In genomic region chr6:43014434-43014909, GRCh38 we compare ENCODE assay signal across 1 cellular context.
A peak's percentile ranks its signal among the peaks of the same experiment; 100 is the strongest.
TF ChIP-seq lines count a peak whose summit lies in the region.

No MANE protein-coding gene starts in this region.

TF ChIP-seq in K562, 482 proteins besides CTCF, POLR2A, EP300 and RAD21 (continued from another document):
- 0 out of 2 replicates have a peak, but pooled peaks have one; percentile 43 for TF ChIP-seq ZNF609 (CRISPR knock-in tag; IDR thresholded peaks at IDR 0.05; ENCODE audit: borderline replicate concordance)
- TF ChIP-seq NR3C1 (CRISPR knock-in tag; IDR thresholded peaks at IDR 0.05) = no peak
- no peak for TF ChIP-seq BRD4 (IDR thresholded peaks at IDR 0.05)
- TF ChIP-seq RAD51 (IDR thresholded peaks at IDR 0.05; ENCODE audit: borderline replicate concordance, low read depth) = 0 out of 2 replicates have a peak, but pooled peaks have one; percentile 1
- TF ChIP-seq ERF (CRISPR knock-in tag; IDR thresholded peaks at IDR 0.05) = no peak
- TF ChIP-seq ZNF518B (CRISPR knock-in tag; IDR thresholded peaks at IDR 0.05) = no peak
- TF ChIP-seq MLLT1 (IDR thresholded peaks at IDR 0.05) = peak; percentile 72 to 84; a peak in 2 of 4 replicates
- peak in 1 of 2 experiments; percentile 5; a peak in 1 of 4 replicates for TF ChIP-seq TRIM24 (IDR thresholded peaks at IDR 0.05)
- no peak; the same call in 1 of the 2 replicates for TF ChIP-seq SMARCC2 (IDR thresholded peaks at IDR 0.05; ENCODE audit: low read depth)
- TF ChIP-seq ZNF436 (CRISPR knock-in tag; IDR thresholded peaks at IDR 0.05) = no peak
- no peak for TF ChIP-seq CREB1 (IDR thresholded peaks at IDR 0.05)
- TF ChIP-seq CREB1 (CRISPR knock-in tag; IDR thresholded peaks at IDR 0.05) = no peak
- no peak for TF ChIP-seq ZNF444 (CRISPR knock-in tag; IDR thresholded peaks at IDR 0.05)
- TF ChIP-seq PHB2 (IDR thresholded peaks at IDR 0.05; ENCODE audit: low read depth) = peak; percentile 59
- 0 out of 2 replicates have a peak, but pooled peaks have one; percentile 57 for TF ChIP-seq NBN (IDR thresholded peaks at IDR 0.05; ENCODE audit: low read depth)
- TF ChIP-seq ZNF140 (CRISPR knock-in tag; IDR thresholded peaks at IDR 0.05) = no peak
- TF ChIP-seq ZNF655 (CRISPR knock-in tag; IDR thresholded peaks at IDR 0.05) = no peak
- TF ChIP-seq HLTF (IDR thresholded peaks at IDR 0.05) = peak; percentile 94; the same call in 1 of the 2 replicates
- TF ChIP-seq ELF4 (CRISPR knock-in tag; IDR thresholded peaks at IDR 0.05) = peak; percentile 78; the same call in 1 of the 2 replicates
- TF ChIP-seq CXXC5 (CRISPR knock-in tag; IDR thresholded peaks at IDR 0.05) = no peak
- TF ChIP-seq ZC3H8 (IDR thresholded peaks at IDR 0.05) = 0 out of 2 replicates have a peak, but pooled peaks have one; percentile 31
- peak; percentile 55; the same call in 1 of the 2 replicates for TF ChIP-seq NCOR1 (IDR thresholded peaks at IDR 0.05)
- TF ChIP-seq SAP30 (IDR thresholded peaks at IDR 0.05; ENCODE audit: borderline replicate concordance, insufficient read depth, low read depth, low read length, poor library complexity, severe bottlenecking) = no peak
- TF ChIP-seq LARP7 (IDR thresholded peaks at IDR 0.05) = peak; percentile 95; the same call in 1 of the 2 replicates
- no peak for TF ChIP-seq ZZZ3 (IDR thresholded peaks at IDR 0.05)
- TF ChIP-seq HMG20A (CRISPR knock-in tag; conservative IDR thresholded peaks at IDR 0.05) = no peak
- TF ChIP-seq NFIC (IDR thresholded peaks at IDR 0.05) = peak; percentile 45; the same call in 1 of the 2 replicates
- peak; percentile 60 for TF ChIP-seq ARID1B (IDR thresholded peaks at IDR 0.05)
- no peak for TF ChIP-seq RCOR1 (IDR thresholded peaks at IDR 0.05; ENCODE audit: borderline replicate concordance in 1 of 2, low read depth in 2 of 2, low read length in 2 of 2)
- TF ChIP-seq ZBTB2 (IDR thresholded peaks at IDR 0.05) = no peak
- TF ChIP-seq TCFL5 (CRISPR knock-in tag; conservative IDR thresholded peaks at IDR 0.05) = no peak
- TF ChIP-seq NFRKB (IDR thresholded peaks at IDR 0.05; ENCODE audit: low read depth) = peak; percentile 72; the same call in 1 of the 2 replicates
- peak; percentile 84; the same call in 1 of the 2 replicates for TF ChIP-seq ZBTB26 (CRISPR knock-in tag; IDR thresholded peaks at IDR 0.05)
- TF ChIP-seq NCOA4 (IDR thresholded peaks at IDR 0.05; ENCODE audit: partially characterized antibody) = peak; percentile 67
- TF ChIP-seq THRB (CRISPR knock-in tag; conservative IDR thresholded peaks at IDR 0.05) = peak; percentile 82; the same call in 1 of the 2 replicates
- TF ChIP-seq PREB (CRISPR knock-in tag; IDR thresholded peaks at IDR 0.05) = no peak
- no peak for TF ChIP-seq PTRF (tag; IDR thresholded peaks at IDR 0.05)
- TF ChIP-seq ZBTB1 (CRISPR knock-in tag; IDR thresholded peaks at IDR 0.05; ENCODE audit: borderline replicate concordance, low read depth) = 0 out of 2 replicates have a peak, but pooled peaks have one; percentile 29
- no peak for TF ChIP-seq MAX (CRISPR knock-in tag; IDR thresholded peaks at IDR 0.05)
- TF ChIP-seq MEIS2 (IDR thresholded peaks at IDR 0.05; ENCODE audit: partially characterized antibody) = no peak
- peak; percentile 62; the same call in 1 of the 2 replicates for TF ChIP-seq MIER1 (IDR thresholded peaks at IDR 0.05; ENCODE audit: low read depth)
